In genomic region chr4:174394915-174395314, GRCh38 we compare ENCODE assay signal across 14 cellular contexts.
DNase-seq lines count a peak whose midpoint lies in the region; ATAC-seq and TF ChIP-seq lines count a peak whose summit lies in the region.
"Had no signal": no experiment of that assay in that cellular context is flagged by ENCODE, and none has a peak within 500 bp of the region (broad histone marks: within the 10 kb centered on the region; RNA-seq: fewer than 3 reads in every experiment).

No MANE protein-coding gene starts in this region.

- H3K9me3 ChIP-seq in adipocyte (ENCODE audit: control insufficient read depth, low read length): no peaks in the 10 kb centered on the region

- peak; percentile 48 for DNase-seq in ACHN
- DNase-seq in HCEC 1CT: peak; percentile 79
- DNase-seq in adipocyte (ENCODE audit: low read depth): peak; percentile 59
- DNase-seq in foreskin fibroblast: peak; percentile 28 to 62
- DNase-seq in NCI-H2171 (lab: John Stamatoyannopoulos, UW): no peak
- no peak for DNase-seq in head of caudate nucleus
- DNase-seq: activated CD8-positive, alpha-beta memory T cell treated with anti-CD3 and anti-CD28 coated beads, Interleukin-2, amount 10 ng/mL, durations not matched to agents 7 days and 5 days; C1 segment of cervical spinal cord; hippocampal formation; stimulated activated CD4-positive, alpha-beta T cell treated with anti-CD3 and anti-CD28 coated beads, Interleukin-15, amount 100 ng/mL, for 24 hours; stimulated activated CD8-positive, alpha-beta memory T cell treated with anti-CD3 and anti-CD28 coated beads, Interleukin-4, amount 100 ng/mL, for 48 hours; T1000 had no signal

- ATAC-seq in GM21786 (IDR thresholded peaks at IDR 0.05; ENCODE audit: unreplicated experiment) (no peak), GM21390 (IDR thresholded peaks at IDR 0.05; ENCODE audit: unreplicated experiment) (no peak)
- ATAC-seq: activated CD8-positive, alpha-beta memory T cell treated with anti-CD3 and anti-CD28 coated beads, Interleukin-2, amount 10 ng/mL, durations not matched to agents 7 days and 5 days had no signal

- in situ Hi-C loops in ACHN (cut with HindIII; ENCODE audit: low pct_ligation_motif_present, low pct_unique_long_range_greater_than_20kb, low sequenced_read_pairs): no loop called here

- H3K27me3 ChIP-seq in adipocyte (replicated peaks; ENCODE audit: control insufficient read depth, insufficient read depth, low read length): no peaks in the 10 kb centered on the region

- TF ChIP-seq CTCF in foreskin fibroblast (IDR thresholded peaks at IDR 0.05; ENCODE audit: low read depth, low read length): no peak

- H3K4me3 ChIP-seq in adipocyte (ENCODE audit: low read length) (no peak overlapping the region), foreskin fibroblast (ENCODE audit: low read depth in 1 of 2, low read length in 2 of 2) (no peak overlapping the region)

- intact Hi-C loops in head of caudate nucleus (cut with DNase I): no loop called here

- peaks cover 12% of the 10 kb centered on the region for H3K4me1 ChIP-seq in adipocyte (ENCODE audit: control insufficient read depth, insufficient read depth, low read length)

- H3K9ac ChIP-seq in adipocyte (ENCODE audit: low read length): no peak overlapping the region

- no peaks in the 10 kb centered on the region for H3K36me3 ChIP-seq in adipocyte (ENCODE audit: control insufficient read depth, insufficient read depth, low read length, severe bottlenecking)

Comparison
In these comparisons a context has a peak if more than half of its experiments do, and no peak if none do; other contexts are left out.
1. DNase-seq: peak in ACHN (single experiment), HCEC 1CT (single experiment), adipocyte (single experiment) and foreskin fibroblast (2 of 2); none in NCI-H2171 (single experiment) and head of caudate nucleus (0 of 42).